ENCODE assay signal across 18 cellular contexts in the genomic region with DNA sequence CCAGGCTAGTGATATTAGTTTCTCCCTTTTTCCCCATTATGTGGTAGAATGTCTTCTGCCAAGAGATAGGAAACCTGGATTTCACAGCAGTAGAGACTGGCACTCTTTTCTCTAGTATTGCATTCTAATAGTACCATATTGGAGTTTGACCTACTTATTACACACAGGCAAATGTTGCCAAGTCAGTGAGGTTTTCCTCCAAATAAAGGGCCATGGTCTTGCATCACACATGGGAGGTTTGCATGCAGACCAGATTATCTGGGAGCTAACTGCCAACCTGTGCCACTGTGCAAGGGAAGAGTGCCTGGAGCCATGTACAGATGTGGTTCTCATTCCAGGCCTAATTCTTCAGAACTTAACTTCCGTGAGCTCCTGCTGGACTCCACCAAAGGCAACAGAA.
"Had no signal": no experiment of that assay in that cellular context is flagged by ENCODE, and none has a peak within 500 bp of the region (broad histone marks: within the 10 kb centered on the region; RNA-seq: fewer than 3 reads in every experiment).

No MANE protein-coding gene starts in this region.

- H3K4me3 ChIP-seq: dorsolateral prefrontal cortex, lung, stomach, uterus had no signal

- H3K27ac ChIP-seq: dorsolateral prefrontal cortex, neutrophil, stomach had no signal

- H3K4me1 ChIP-seq: uterus had no signal

- H3K27me3 Mint-ChIP-seq: activated naive CD8-positive, alpha-beta T cell; naive thymus-derived CD4-positive, alpha-beta T cell had no signal

- ATAC-seq: esophagus mucosa; naive thymus-derived CD4-positive, alpha-beta T cell; sciatic nerve had no signal

- H3K9me3 ChIP-seq: neutrophil, stomach, uterus had no signal

- DNase-seq: activated CD4-positive, alpha-beta T cell treated with anti-CD3 and anti-CD28 coated beads for 1 hour; activated CD4-positive, alpha-beta T cell treated with anti-CD3 and anti-CD28 coated beads, Interleukin-2, amount 50 U/mL, for 48 hours; activated gamma-delta T cell; activated T-cell treated with anti-CD3 and anti-CD28 coated beads, Interleukin-2, amount 50 U/mL, for 48 hours; anterior cingulate cortex; dorsolateral prefrontal cortex; naive thymus-derived CD4-positive, alpha-beta T cell; posterior cingulate gyrus; stimulated activated CD4-positive, alpha-beta T cell treated with anti-CD3 and anti-CD28 coated beads, Interleukin-2, amount 100 ng/mL, for 48 hours; stomach; SW 1271; T-helper 9 cell; uterus had no signal

- H3K36me3 ChIP-seq: neutrophil, uterus had no signal

- H3K4me3 Mint-ChIP-seq: activated naive CD8-positive, alpha-beta T cell; naive thymus-derived CD4-positive, alpha-beta T cell had no signal

- H3K9me3 Mint-ChIP-seq: naive thymus-derived CD4-positive, alpha-beta T cell had no signal

- H3K27me3 ChIP-seq: dorsolateral prefrontal cortex, neutrophil, stomach had no signal

- H3K27ac Mint-ChIP-seq: activated naive CD8-positive, alpha-beta T cell; naive thymus-derived CD4-positive, alpha-beta T cell had no signal
